ENCODE assay signal across 19 cellular contexts in genomic region chr14:100683578-100683977, GRCh38. TPM values are rescaled to one million over a fixed set of nuclear protein-coding genes. Genes with fewer than 3 reads are reported as not detected.
"Had no signal": no experiment of that assay in that cellular context is flagged by ENCODE, and none has a peak within 500 bp of the region (broad histone marks: within the 10 kb centered on the region; RNA-seq: fewer than 3 reads in every experiment).

No MANE protein-coding gene starts in this region.

- H3K4me3 ChIP-seq: cardiac muscle cell, prostate gland, sigmoid colon had no signal

- DNase-seq: activated B cell treated with CpG ODN at 0.5 μM for 24 hours; activated CD4-positive, alpha-beta T cell treated with anti-CD3 and anti-CD28 coated beads, Interleukin-2, amount 10 ng/mL, durations not matched to agents 24 days and 14 days; activated CD8-positive, alpha-beta memory T cell treated with anti-CD3 and anti-CD28 coated beads for 24 hours; activated naive CD4-positive, alpha-beta T cell treated with Interleukin-2 at 50 U/mL for 16 hours; foreskin melanocyte; head of caudate nucleus; left cardiac atrium; naive thymus-derived CD8-positive, alpha-beta T cell; occipital lobe; sigmoid colon; stimulated activated CD4-positive, alpha-beta T cell treated with anti-CD3 and anti-CD28 coated beads, Interleukin-12 subunit alpha, Interleukin-12 subunit beta, amount 100 ng/mL, for 4 hours; stimulated activated naive CD4-positive, alpha-beta T cell; substantia nigra; T-helper 9 cell; trophoblast cell had no signal

- ATAC-seq: left cardiac atrium; naive thymus-derived CD8-positive, alpha-beta T cell had no signal

- H3K27ac ChIP-seq: cardiac muscle cell, prostate gland, sigmoid colon had no signal

- H3K27me3 ChIP-seq: cardiac muscle cell, sigmoid colon had no signal

- H3K36me3 ChIP-seq: cardiac muscle cell, prostate gland, sigmoid colon had no signal

- H3K4me1 ChIP-seq: prostate gland had no signal

- H3K9me3 ChIP-seq: prostate gland, sigmoid colon had no signal

RNA-seq across cellular contexts. Expression of gene DLK1, which starts 43.1 kb away (rescaled TPM):
- total RNA-seq: activated B cell treated with CpG ODN at 0.5 μM for 24 hours; activated CD4-positive, alpha-beta T cell treated with anti-CD3 and anti-CD28 coated beads, Interleukin-2, amount 10 ng/mL, durations not matched to agents 24 days and 14 days; lung microvascular endothelial cell; mononuclear cell; naive thymus-derived CD8-positive, alpha-beta T cell had no signal
- polyA plus RNA-seq: naive thymus-derived CD8-positive, alpha-beta T cell had no signal
